ENCODE assay signal across 15 cellular contexts in genomic region chr9:131740898-131741297, GRCh38. TPM values are rescaled to one million over a fixed set of nuclear protein-coding genes. Genes with fewer than 3 reads are reported as not detected.
A peak's percentile ranks its signal among the peaks of the same experiment; 100 is the strongest.
DNase-seq lines count a peak whose midpoint lies in the region; ATAC-seq and TF ChIP-seq lines count a peak whose summit lies in the region.
"Had no signal": no experiment of that assay in that cellular context is flagged by ENCODE, and none has a peak within 500 bp of the region (broad histone marks: within the 10 kb centered on the region; RNA-seq: fewer than 3 reads in every experiment).

No MANE protein-coding gene starts in this region.

- no peak overlapping the region for H2BK12ac ChIP-seq in mesenchymal stem cell (ENCODE audit: low read length in 2 of 2)

- DNase-seq in activated naive CD4-positive, alpha-beta T cell treated with anti-CD3 and anti-CD28 coated beads, Interleukin-2, amount 10 ng/mL, durations not matched to agents 7 days and 5 days = no peak
- no peak for DNase-seq in activated naive CD4-positive, alpha-beta T cell treated with Interleukin-2 at 50 U/mL for 16 hours
- DNase-seq in activated T-helper 2 cell treated with anti-CD3 and anti-CD28 coated beads, Interferon-gamma antibody, Interleukin-2, Interleukin-4, amounts not matched to agents 10 μg/mL and 5 μg/mL and 100 μg/mL, durations not matched to agents 14 hours and 24 hours and 36 hours (ENCODE audit: low spot score) = no peak
- DNase-seq in mesenchymal stem cell (no peak), sciatic nerve (ENCODE audit: low spot score) (no peak), NCI-H69 (lab: John Stamatoyannopoulos, UW) (no peak), thyroid gland (no peak)
- DNase-seq in stimulated activated naive CD8-positive, alpha-beta T cell treated with anti-CD3 and anti-CD28 coated beads, Interleukin-15, amount 100 ng/mL, for 72 hours = no peak
- DNase-seq: activated effector memory CD4-positive, alpha-beta T cell treated with anti-CD3 and anti-CD28 coated beads, Interleukin-2, amount 50 U/mL, for 16 hours; erythroblast; NCI-H2029 treated with DMSO at 0.1 percent for 48 hours; stimulated activated CD8-positive, alpha-beta memory T cell treated with anti-CD3 and anti-CD28 coated beads, Interleukin-4, amount 100 ng/mL, for 48 hours had no signal

- no peaks in the 10 kb centered on the region for H3K9me3 ChIP-seq in mesenchymal stem cell (ENCODE audit: control insufficient read depth, low read length)
- no peaks in the 10 kb centered on the region for H3K9me3 ChIP-seq in thyroid gland
- H3K9me3 ChIP-seq: uterus had no signal

- no peak overlapping the region for H3K23ac ChIP-seq in mesenchymal stem cell (ENCODE audit: low read length in 2 of 2)

- peak overlapping the region; percentile 28 for H4K91ac ChIP-seq in mesenchymal stem cell (ENCODE audit: low read length)

- H3K4me1 Mint-ChIP-seq in activated naive CD4-positive, alpha-beta T cell treated with anti-CD3 and anti-CD28 coated beads, Interleukin-2, amount 10 ng/mL, durations not matched to agents 7 days and 5 days = peaks cover 64% of the 10 kb centered on the region
- peaks cover 46% of the 10 kb centered on the region for H3K4me1 Mint-ChIP-seq in activated T-helper 2 cell treated with anti-CD3 and anti-CD28 coated beads, Interferon-gamma antibody, Interleukin-2, Interleukin-4, amounts not matched to agents 10 μg/mL and 5 μg/mL and 100 μg/mL, durations not matched to agents 14 hours and 24 hours and 36 hours (ENCODE audit: low read depth)
- H3K4me1 Mint-ChIP-seq in stimulated activated naive CD8-positive, alpha-beta T cell treated with anti-CD3 and anti-CD28 coated beads, Interleukin-15, amount 100 ng/mL, for 72 hours = peaks cover 52% of the 10 kb centered on the region

- H3K4me1 ChIP-seq in mesenchymal stem cell (ENCODE audit: control insufficient read depth, insufficient read depth, low read depth, low read length) = peaks cover 14% of the 10 kb centered on the region
- H3K4me1 ChIP-seq in thyroid gland = peaks cover 8 to 25% of the 10 kb centered on the region in 2 donors
- H3K4me1 ChIP-seq: parathyroid adenoma had no signal

- H3K27ac Mint-ChIP-seq in activated naive CD4-positive, alpha-beta T cell treated with anti-CD3 and anti-CD28 coated beads, Interleukin-2, amount 10 ng/mL, durations not matched to agents 7 days and 5 days = peak overlapping the region; percentile 33
- H3K27ac Mint-ChIP-seq in activated T-helper 2 cell treated with anti-CD3 and anti-CD28 coated beads, Interferon-gamma antibody, Interleukin-2, Interleukin-4, amounts not matched to agents 10 μg/mL and 5 μg/mL and 100 μg/mL, durations not matched to agents 14 hours and 24 hours and 36 hours = no peak overlapping the region
- H3K27ac Mint-ChIP-seq in stimulated activated naive CD8-positive, alpha-beta T cell treated with anti-CD3 and anti-CD28 coated beads, Interleukin-15, amount 100 ng/mL, for 72 hours = peak overlapping the region in 1 of 2 donors; percentile 92

- CTCF ChIA-PET in activated naive CD4-positive, alpha-beta T cell treated with anti-CD3 and anti-CD28 coated beads, Interleukin-2, amount 10 ng/mL, durations not matched to agents 7 days and 5 days (lab: Charles Lee) = interaction anchor here (0.8 to 9.3 kb wide), 24 partner anchors 10 to 391 kb away, joined by 3 to 148 read pairs (median 5); no protein-coding TSS in a partner anchor

- H3K27me3 Mint-ChIP-seq in activated naive CD4-positive, alpha-beta T cell treated with anti-CD3 and anti-CD28 coated beads, Interleukin-2, amount 10 ng/mL, durations not matched to agents 7 days and 5 days = no peaks in the 10 kb centered on the region
- no peaks in the 10 kb centered on the region for H3K27me3 Mint-ChIP-seq in activated T-helper 2 cell treated with anti-CD3 and anti-CD28 coated beads, Interferon-gamma antibody, Interleukin-2, Interleukin-4, amounts not matched to agents 10 μg/mL and 5 μg/mL and 100 μg/mL, durations not matched to agents 14 hours and 24 hours and 36 hours (ENCODE audit: low read depth)
- no peaks in the 10 kb centered on the region for H3K27me3 Mint-ChIP-seq in stimulated activated naive CD8-positive, alpha-beta T cell treated with anti-CD3 and anti-CD28 coated beads, Interleukin-15, amount 100 ng/mL, for 72 hours

- TF ChIP-seq POLR2A in thyroid gland (IDR thresholded peaks at IDR 0.05) = no peak

- H4K8ac ChIP-seq in mesenchymal stem cell (ENCODE audit: low read length) = no peak overlapping the region

- no peak overlapping the region for H2AFZ ChIP-seq in mesenchymal stem cell (ENCODE audit: low read depth, low read length)
- H2AFZ ChIP-seq: parathyroid adenoma had no signal

- no peak overlapping the region for H2BK15ac ChIP-seq in mesenchymal stem cell (ENCODE audit: low read depth, poor library complexity, severe bottlenecking)

- intact Hi-C loops in activated T-helper 2 cell treated with anti-CD3 and anti-CD28 coated beads, Interferon-gamma antibody, Interleukin-2, Interleukin-4, amounts not matched to agents 10 μg/mL and 5 μg/mL and 100 μg/mL, durations not matched to agents 14 hours and 24 hours and 36 hours (cut with micrococcal nuclease) = no loop called here
- intact Hi-C loops in sciatic nerve (cut with DNase I) (loop anchor here (10.0 kb wide), 1 partner anchor 386 kb away; no protein-coding TSS in a partner anchor), thyroid gland (cut with DNase I) (loop anchor here (2.0 to 10.0 kb wide), 2 partner anchors 150 to 396 kb away; no protein-coding TSS in a partner anchor)

- no peak overlapping the region for H3K4me2 ChIP-seq in mesenchymal stem cell (ENCODE audit: low read length, poor library complexity, severe bottlenecking)

- H3K27ac ChIP-seq in mesenchymal stem cell (ENCODE audit: low read length, poor library complexity, severe bottlenecking) (no peak overlapping the region), thyroid gland (no peak overlapping the region)
- H3K27ac ChIP-seq: parathyroid adenoma, SK-N-MC, uterus had no signal

- no peaks in the 10 kb centered on the region for H3K27me3 ChIP-seq in mesenchymal stem cell (ENCODE audit: control insufficient read depth in 1 of 2, insufficient read depth in 1 of 2, low read length in 2 of 2)
- no peaks in the 10 kb centered on the region for H3K27me3 ChIP-seq in thyroid gland
- H3K27me3 ChIP-seq: uterus had no signal

- no peaks in the 10 kb centered on the region for H3K9me3 Mint-ChIP-seq in activated naive CD4-positive, alpha-beta T cell treated with anti-CD3 and anti-CD28 coated beads, Interleukin-2, amount 10 ng/mL, durations not matched to agents 7 days and 5 days
- H3K9me3 Mint-ChIP-seq in activated T-helper 2 cell treated with anti-CD3 and anti-CD28 coated beads, Interferon-gamma antibody, Interleukin-2, Interleukin-4, amounts not matched to agents 10 μg/mL and 5 μg/mL and 100 μg/mL, durations not matched to agents 14 hours and 24 hours and 36 hours = no peaks in the 10 kb centered on the region
- no peaks in the 10 kb centered on the region for H3K9me3 Mint-ChIP-seq in stimulated activated naive CD8-positive, alpha-beta T cell treated with anti-CD3 and anti-CD28 coated beads, Interleukin-15, amount 100 ng/mL, for 72 hours

- peaks cover 19% of the 10 kb centered on the region for H3K36me3 Mint-ChIP-seq in activated naive CD4-positive, alpha-beta T cell treated with anti-CD3 and anti-CD28 coated beads, Interleukin-2, amount 10 ng/mL, durations not matched to agents 7 days and 5 days
- H3K36me3 Mint-ChIP-seq in activated T-helper 2 cell treated with anti-CD3 and anti-CD28 coated beads, Interferon-gamma antibody, Interleukin-2, Interleukin-4, amounts not matched to agents 10 μg/mL and 5 μg/mL and 100 μg/mL, durations not matched to agents 14 hours and 24 hours and 36 hours (ENCODE audit: low read depth) = peaks cover 21% of the 10 kb centered on the region

- H3K4ac ChIP-seq in mesenchymal stem cell (ENCODE audit: low read depth in 1 of 2, low read length in 2 of 2) = no peak overlapping the region

- 97% methylated on average over 5 of the region's 5 CpGs for WGBS in mesenchymal stem cell
- 89 to 92% methylated on average over 2 to 5 of the region's 5 CpGs for WGBS in thyroid gland, 2 donors

- H3K4me3 ChIP-seq in mesenchymal stem cell (ENCODE audit: insufficient read depth in 1 of 2, low read depth in 1 of 2, low read length in 2 of 2) = no peak overlapping the region
- H3K4me3 ChIP-seq in thyroid gland (replicated peaks in 1 of 3) = no peak overlapping the region
- H3K4me3 ChIP-seq: SK-N-MC, uterus had no signal

- H3K14ac ChIP-seq in mesenchymal stem cell (ENCODE audit: low read length in 2 of 2) = no peak overlapping the region

- peaks cover 15% of the 10 kb centered on the region for H3K79me1 ChIP-seq in mesenchymal stem cell (replicated peaks; ENCODE audit: low read length, poor library complexity, severe bottlenecking)

- no peak overlapping the region for H2BK5ac ChIP-seq in mesenchymal stem cell (ENCODE audit: low read depth, low read length, poor library complexity, severe bottlenecking)

- no peak overlapping the region for H2BK120ac ChIP-seq in mesenchymal stem cell (ENCODE audit: low read depth, low read length)

- H2AK5ac ChIP-seq in mesenchymal stem cell (ENCODE audit: low read length, severe bottlenecking) = peak overlapping the region; percentile 39

- no peak overlapping the region for H3K18ac ChIP-seq in mesenchymal stem cell (ENCODE audit: low read depth in 1 of 2, low read length in 2 of 2)

- no peak for TF ChIP-seq CTCF in thyroid gland (IDR thresholded peaks at IDR 0.05)

- ATAC-seq in stimulated activated naive CD8-positive, alpha-beta T cell treated with anti-CD3 and anti-CD28 coated beads, Interleukin-15, amount 100 ng/mL, for 72 hours = no peak
- no peak for ATAC-seq in sciatic nerve

- peak overlapping the region; percentile 73 for H3K4me3 Mint-ChIP-seq in activated naive CD4-positive, alpha-beta T cell treated with anti-CD3 and anti-CD28 coated beads, Interleukin-2, amount 10 ng/mL, durations not matched to agents 7 days and 5 days
- peak overlapping the region; percentile 72 for H3K4me3 Mint-ChIP-seq in activated T-helper 2 cell treated with anti-CD3 and anti-CD28 coated beads, Interferon-gamma antibody, Interleukin-2, Interleukin-4, amounts not matched to agents 10 μg/mL and 5 μg/mL and 100 μg/mL, durations not matched to agents 14 hours and 24 hours and 36 hours (ENCODE audit: low read depth)
- peak overlapping the region; percentile 49 to 66 for H3K4me3 Mint-ChIP-seq in stimulated activated naive CD8-positive, alpha-beta T cell treated with anti-CD3 and anti-CD28 coated beads, Interleukin-15, amount 100 ng/mL, for 72 hours

- H3K9ac ChIP-seq in mesenchymal stem cell (ENCODE audit: low read length) = no peak overlapping the region
- H3K9ac ChIP-seq: parathyroid adenoma had no signal

- H3K36me3 ChIP-seq in mesenchymal stem cell (ENCODE audit: control insufficient read depth in 1 of 2, insufficient read depth in 2 of 2, low read depth in 1 of 2, low read length in 2 of 2) (peaks cover 0 to 4% of the 10 kb centered on the region in 2 experiments), thyroid gland (no peaks in the 10 kb centered on the region)
- H3K36me3 ChIP-seq: uterus had no signal

RNA-seq across cellular contexts. Expression of gene RAPGEF1, which starts 1.0 kb away (rescaled TPM):
- total RNA-seq in activated T-helper 2 cell treated with anti-CD3 and anti-CD28 coated beads, Interferon-gamma antibody, Interleukin-2, Interleukin-4, amounts not matched to agents 10 μg/mL and 5 μg/mL and 100 μg/mL, durations not matched to agents 14 hours and 24 hours and 36 hours = 133 and 136 TPM in 2 replicates
- 27.5 TPM for polyA plus RNA-seq in mesenchymal stem cell (2013, experiment 1 of 2)
- 26.0 TPM for polyA plus RNA-seq in mesenchymal stem cell (2013, experiment 2 of 2)
- total RNA-seq in sciatic nerve = 69.4 TPM
- total RNA-seq in thyroid gland = 10 to 100 TPM; 39.6 to 52.5 (median 44.9) TPM
